ENCODE assay signal across 8 cellular contexts in genomic region chr7:106064836-106065559, GRCh38. TPM values are rescaled to one million over a fixed set of nuclear protein-coding genes. Genes with fewer than 3 reads are reported as not detected.
DNase-seq lines count a peak whose midpoint lies in the region; ATAC-seq and TF ChIP-seq lines count a peak whose summit lies in the region.

No MANE protein-coding gene starts in this region.

- ATAC-seq in HCT116 (peak; percentile 95), GM19452 (IDR thresholded peaks at IDR 0.05; ENCODE audit: unreplicated experiment) (no peak)

- H2AFZ ChIP-seq in HCT116 (ENCODE audit: low read depth, low read length, poor library complexity, severe bottlenecking): peak overlapping the region; percentile 84

- no peak; the same call in 1 of the 2 replicates for TF ChIP-seq RAD21 in HCT116 (IDR thresholded peaks at IDR 0.05; ENCODE audit: low read depth)

- H3K9me3 ChIP-seq in HCT116 (ENCODE audit: control insufficient read depth in 1 of 2, insufficient read depth in 1 of 2, low read depth in 1 of 2, low read length in 2 of 2) (no peaks in the 10 kb centered on the region), esophagus muscularis mucosa (no peaks in the 10 kb centered on the region)

- POLR2A ChIA-PET in HCT116 (lab: Charles Lee): interaction anchor here (0.8 to 1.3 kb wide), 2 partner anchors 47 to 89 kb away, joined by 3 to 5 read pairs; partner anchors contain the start of gene SYPL1

- H3K9ac ChIP-seq in HCT116 (ENCODE audit: low read length): peak overlapping the region; percentile 52

- H3K4me3 ChIP-seq in HCT116 (replicated peaks in 1 of 2; ENCODE audit: low read depth in 1 of 2, low read length in 2 of 2) (peak overlapping the region; percentile 22 to 49), esophagus muscularis mucosa (peak overlapping the region; percentile 27 to 51 (median 40))

- no peak for TF ChIP-seq EP300 in esophagus muscularis mucosa (IDR thresholded peaks at IDR 0.05)

- intact Hi-C loops in HCT116 (cut with micrococcal nuclease): no loop called here
- intact Hi-C loops in esophagus muscularis mucosa (cut with DNase I): no loop called here

- no TSS peak for BruUV-seq in HCT116 (replicated peaks; lab: Mats Ljungman, UMichigan)

- CTCF ChIA-PET in HCT116 (lab: Charles Lee): interaction anchor here (1.3 to 2.7 kb wide), 2 partner anchors 8 to 89 kb away, joined by 5 to 14 read pairs; no protein-coding TSS in a partner anchor

- no peaks in the 10 kb centered on the region for H4K20me1 ChIP-seq in HCT116 (ENCODE audit: insufficient read depth)

- H3K27me3 ChIP-seq in HCT116 (ENCODE audit: insufficient read depth, low read length) (no peaks in the 10 kb centered on the region), esophagus muscularis mucosa (no peaks in the 10 kb centered on the region)

- peak overlapping the region; percentile 55 for H3K27ac ChIP-seq in HCT116 (ENCODE audit: low read depth, low read length)
- H3K27ac ChIP-seq in esophagus muscularis mucosa (replicated peaks in 1 of 4): peak overlapping the region; percentile 82 to 89 (median 86)

- H3K4me1 ChIP-seq in HCT116 (ENCODE audit: control insufficient read depth in 1 of 2, insufficient read depth in 2 of 2, low read length in 2 of 2) (peaks cover 15 to 40% of the 10 kb centered on the region in 2 experiments), esophagus muscularis mucosa (peaks cover 37 to 65% (median 61%) of the 10 kb centered on the region in 4 donors)

- DNase-seq in HCT116 (ENCODE audit: low read depth, low spot score) (peak; percentile 82), RKO (ENCODE audit: low spot score) (peak; percentile 95), esophagus muscularis mucosa (ENCODE audit: extremely low spot score) (peak; percentile 94), myocyte (ENCODE audit: low read depth) (peak; percentile 100), GDM1 (lab: John Stamatoyannopoulos, UW) (no peak)
- no peak for DNase-seq in stimulated activated CD4-positive, alpha-beta T cell treated with anti-CD3 and anti-CD28 coated beads, Interleukin-2, amount 100 ng/mL, for 24 hours
- no peak for DNase-seq in activated CD4-positive, alpha-beta T cell treated with anti-CD3 and anti-CD28 coated beads, Interleukin-2, amount 50 U/mL, for 4 hours

- peak overlapping the region; percentile 87 for H3K4me2 ChIP-seq in HCT116 (ENCODE audit: low read length)

- no peaks in the 10 kb centered on the region for H3K79me2 ChIP-seq in HCT116 (ENCODE audit: insufficient read depth, low read length)

- TF ChIP-seq CTCF in HCT116 (IDR thresholded peaks at IDR 0.05 in 2 of 3, conservative IDR thresholded peaks at IDR 0.05 in 1 of 3; ENCODE audit: borderline replicate concordance in 1 of 3, insufficient read depth in 1 of 3, low read depth in 2 of 3, low read length in 2 of 3): 0 out of 6 replicates have a peak, but pooled peaks of 1 of the 3 experiments have one; percentile 4
- TF ChIP-seq CTCF in esophagus muscularis mucosa (IDR thresholded peaks at IDR 0.05): peak in 1 of 3 experiments; percentile 12

- H3K9me2 ChIP-seq in HCT116 (ENCODE audit: insufficient read depth): no peaks in the 10 kb centered on the region

- no peaks in the 10 kb centered on the region for H3K36me3 ChIP-seq in HCT116 (ENCODE audit: control insufficient read depth in 1 of 2, insufficient read depth in 2 of 2, low read length in 2 of 2)
- H3K36me3 ChIP-seq in esophagus muscularis mucosa: no peaks in the 10 kb centered on the region

- RAD21 ChIA-PET in HCT116 (lab: Charles Lee; ENCODE audit: low non-redundant PET in 1 of 2, low total read pairs in 2 of 2, uncharacterized antibody in 2 of 2, unreplicated experiment in 2 of 2): no interaction called here

- 23% methylated on average over 7 of the region's 12 CpGs for WGBS in esophagus muscularis mucosa

- peak; percentile 35 for TF ChIP-seq POLR2A in HCT116 (IDR thresholded peaks at IDR 0.05; ENCODE audit: borderline replicate concordance, extremely low read depth, insufficient read depth, insufficient read length)
- no peak for TF ChIP-seq POLR2A in esophagus muscularis mucosa (IDR thresholded peaks at IDR 0.05; ENCODE audit: low read depth)

TF ChIP-seq in HCT116, 20 proteins besides CTCF, POLR2A, EP300 and RAD21:
- TF ChIP-seq ZFX (IDR thresholded peaks at IDR 0.05) (peak; percentile 33; the same call in 1 of the 2 replicates), ATF3 (IDR thresholded peaks at IDR 0.05) (no peak), SRF (IDR thresholded peaks at IDR 0.05; ENCODE audit: low read depth) (no peak), EGR1 (IDR thresholded peaks at IDR 0.05; ENCODE audit: low read depth) (no peak), SIN3A (IDR thresholded peaks at IDR 0.05; ENCODE audit: low read depth) (no peak), POLR2AphosphoS5 (IDR thresholded peaks at IDR 0.05; ENCODE audit: low read depth, low read length) (peak; percentile 80), EZH2phosphoT487 (IDR thresholded peaks at IDR 0.05; ENCODE audit: borderline replicate concordance) (no peak), FOSL1 (IDR thresholded peaks at IDR 0.05; ENCODE audit: low read depth) (peak; percentile 86), ELF1 (IDR thresholded peaks at IDR 0.05; ENCODE audit: borderline replicate concordance, low read depth) (no peak), JUND (IDR thresholded peaks at IDR 0.05) (peak; percentile 85), SP1 (IDR thresholded peaks at IDR 0.05; ENCODE audit: low read depth) (peak; percentile 67), EZH2 (IDR thresholded peaks at IDR 0.05) (no peak), ZBTB33 (IDR thresholded peaks at IDR 0.05; ENCODE audit: extremely low read depth, insufficient replicate concordance, low read length) (no peak), ZNF274 (IDR thresholded peaks at IDR 0.05; ENCODE audit: low read depth, low read length) (no peak), MAX (IDR thresholded peaks at IDR 0.05) (peak; percentile 90), CEBPB (IDR thresholded peaks at IDR 0.05; ENCODE audit: low read depth) (no peak), CBX3 (IDR thresholded peaks at IDR 0.05; ENCODE audit: low read depth) (no peak), TCF7L2 (IDR thresholded peaks at IDR 0.05; ENCODE audit: borderline replicate concordance, extremely low read depth, insufficient read depth, insufficient read length) (no peak), YY1 (IDR thresholded peaks at IDR 0.05; ENCODE audit: extremely low read depth, insufficient replicate concordance, low read depth, low read length) (peak; percentile 70), REST (IDR thresholded peaks at IDR 0.05; ENCODE audit: low read depth) (no peak)
TF ChIP-seq in HCT116: peak in this region for 7.

RNA-seq across cellular contexts. Expression of gene SYPL1, which starts 47.1 kb away (rescaled TPM):
- total RNA-seq in HCT116 (2021; ENCODE audit: unreplicated experiment) (78.0 TPM), esophagus muscularis mucosa (100 to 1,000 TPM in 1 of 4 donors, 10 to 100 TPM in 3; 83.6 to 135 (median 90.8) TPM), myocyte (72.0 and 76.2 TPM in 2 replicates)
- 37.8 and 46.5 TPM in 2 replicates for polyA plus RNA-seq in HCT116 (2012)
- 72.6 TPM for polyA plus RNA-seq in myocyte (2012)

Comparison
In these comparisons a context has a peak if more than half of its experiments do, and no peak if none do; other contexts are left out.
1. DNase-seq: peak in HCT116 (single experiment), RKO (single experiment), esophagus muscularis mucosa (single experiment) and myocyte (single experiment); none in GDM1 (single experiment), stimulated activated CD4-positive, alpha-beta T cell treated with anti-CD3 and anti-CD28 coated beads, Interleukin-2, amount 100 ng/mL, for 24 hours (0 of 2) and activated CD4-positive, alpha-beta T cell treated with anti-CD3 and anti-CD28 coated beads, Interleukin-2, amount 50 U/mL, for 4 hours (0 of 2).